Comparison of ENCODE assay signal across 15 cellular contexts in genomic region chr11:129917231-129917630, GRCh38.
"Had no signal": no experiment of that assay in that cellular context is flagged by ENCODE, and none has a peak within 500 bp of the region (broad histone marks: within the 10 kb centered on the region; RNA-seq: fewer than 3 reads in every experiment).

No MANE protein-coding gene starts in this region.

- H3K9me3 ChIP-seq: esophagus squamous epithelium, gastroesophageal sphincter, lower lobe of right lung, thoracic aorta had no signal

- ATAC-seq: gastroesophageal sphincter; lower lobe of right lung; stimulated activated naive CD8-positive, alpha-beta T cell treated with anti-CD3 and anti-CD28 coated beads, Interleukin-15, amount 100 ng/mL, for 72 hours had no signal

- H3K9ac ChIP-seq: neural progenitor cell, parathyroid adenoma had no signal

- H3K36me3 ChIP-seq: neural progenitor cell had no signal

- H3K4me3 ChIP-seq: dorsolateral prefrontal cortex, esophagus squamous epithelium, gastroesophageal sphincter, lower lobe of right lung, neural progenitor cell, skin epidermis, thoracic aorta had no signal

- DNase-seq: activated B cell treated with CpG ODN at 0.5 μM for 24 hours; activated CD4-positive, alpha-beta T cell treated with anti-CD3 and anti-CD28 coated beads, Interleukin-2, amount 10 ng/mL, durations not matched to agents 7 days and 5 days; activated T-cell treated with anti-CD3 and anti-CD28 coated beads, Interleukin-2, amount 50 U/mL, for 1 hour; amygdala; dorsolateral prefrontal cortex; esophagus squamous epithelium; lower lobe of right lung; midbrain; stimulated activated CD4-positive, alpha-beta T cell treated with anti-CD3 and anti-CD28 coated beads, Interleukin-4, amount 100 ng/mL, for 4 hours; stimulated activated naive CD8-positive, alpha-beta T cell treated with anti-CD3 and anti-CD28 coated beads, Interleukin-15, amount 100 ng/mL, for 72 hours had no signal

- H3K27me3 ChIP-seq: dorsolateral prefrontal cortex, esophagus squamous epithelium, gastroesophageal sphincter, neural progenitor cell had no signal

- H3K4me1 ChIP-seq: esophagus squamous epithelium, gastroesophageal sphincter, lower lobe of right lung, neural progenitor cell, parathyroid adenoma had no signal

- H3K27ac ChIP-seq: dorsolateral prefrontal cortex, esophagus squamous epithelium, gastroesophageal sphincter, lower lobe of right lung, neural progenitor cell, parathyroid adenoma, skin epidermis, thoracic aorta had no signal

- H3K4me2 ChIP-seq: neural progenitor cell had no signal

- H2AFZ ChIP-seq: neural progenitor cell, parathyroid adenoma had no signal
